In the genomic region with DNA sequence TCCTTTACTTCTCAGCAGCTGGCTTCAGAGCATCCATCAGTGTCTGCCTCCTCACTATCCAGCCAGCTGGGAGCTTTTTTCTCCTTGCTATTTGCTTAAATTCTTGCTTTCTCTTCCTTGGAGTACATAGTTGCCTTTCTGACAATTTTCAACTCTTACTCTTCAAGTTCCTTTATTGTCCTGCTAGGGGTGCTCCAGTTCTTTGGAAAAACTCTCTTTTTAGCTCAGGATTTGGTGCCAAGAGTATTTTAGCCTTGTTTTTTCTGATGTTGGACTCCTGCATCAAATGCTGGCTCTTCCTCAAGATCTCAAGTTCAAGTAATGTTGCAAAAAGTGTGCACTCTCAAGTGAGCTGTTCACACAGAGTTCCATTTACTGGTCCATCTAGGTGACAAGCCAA, we compare ENCODE assay signal across 1 cellular context.
TF ChIP-seq lines count a peak whose summit lies in the region.

No MANE protein-coding gene starts in this region.

TF ChIP-seq in GM23338, 12 proteins besides CTCF, POLR2A, EP300 and RAD21:
- TF ChIP-seq, protein P1, sequence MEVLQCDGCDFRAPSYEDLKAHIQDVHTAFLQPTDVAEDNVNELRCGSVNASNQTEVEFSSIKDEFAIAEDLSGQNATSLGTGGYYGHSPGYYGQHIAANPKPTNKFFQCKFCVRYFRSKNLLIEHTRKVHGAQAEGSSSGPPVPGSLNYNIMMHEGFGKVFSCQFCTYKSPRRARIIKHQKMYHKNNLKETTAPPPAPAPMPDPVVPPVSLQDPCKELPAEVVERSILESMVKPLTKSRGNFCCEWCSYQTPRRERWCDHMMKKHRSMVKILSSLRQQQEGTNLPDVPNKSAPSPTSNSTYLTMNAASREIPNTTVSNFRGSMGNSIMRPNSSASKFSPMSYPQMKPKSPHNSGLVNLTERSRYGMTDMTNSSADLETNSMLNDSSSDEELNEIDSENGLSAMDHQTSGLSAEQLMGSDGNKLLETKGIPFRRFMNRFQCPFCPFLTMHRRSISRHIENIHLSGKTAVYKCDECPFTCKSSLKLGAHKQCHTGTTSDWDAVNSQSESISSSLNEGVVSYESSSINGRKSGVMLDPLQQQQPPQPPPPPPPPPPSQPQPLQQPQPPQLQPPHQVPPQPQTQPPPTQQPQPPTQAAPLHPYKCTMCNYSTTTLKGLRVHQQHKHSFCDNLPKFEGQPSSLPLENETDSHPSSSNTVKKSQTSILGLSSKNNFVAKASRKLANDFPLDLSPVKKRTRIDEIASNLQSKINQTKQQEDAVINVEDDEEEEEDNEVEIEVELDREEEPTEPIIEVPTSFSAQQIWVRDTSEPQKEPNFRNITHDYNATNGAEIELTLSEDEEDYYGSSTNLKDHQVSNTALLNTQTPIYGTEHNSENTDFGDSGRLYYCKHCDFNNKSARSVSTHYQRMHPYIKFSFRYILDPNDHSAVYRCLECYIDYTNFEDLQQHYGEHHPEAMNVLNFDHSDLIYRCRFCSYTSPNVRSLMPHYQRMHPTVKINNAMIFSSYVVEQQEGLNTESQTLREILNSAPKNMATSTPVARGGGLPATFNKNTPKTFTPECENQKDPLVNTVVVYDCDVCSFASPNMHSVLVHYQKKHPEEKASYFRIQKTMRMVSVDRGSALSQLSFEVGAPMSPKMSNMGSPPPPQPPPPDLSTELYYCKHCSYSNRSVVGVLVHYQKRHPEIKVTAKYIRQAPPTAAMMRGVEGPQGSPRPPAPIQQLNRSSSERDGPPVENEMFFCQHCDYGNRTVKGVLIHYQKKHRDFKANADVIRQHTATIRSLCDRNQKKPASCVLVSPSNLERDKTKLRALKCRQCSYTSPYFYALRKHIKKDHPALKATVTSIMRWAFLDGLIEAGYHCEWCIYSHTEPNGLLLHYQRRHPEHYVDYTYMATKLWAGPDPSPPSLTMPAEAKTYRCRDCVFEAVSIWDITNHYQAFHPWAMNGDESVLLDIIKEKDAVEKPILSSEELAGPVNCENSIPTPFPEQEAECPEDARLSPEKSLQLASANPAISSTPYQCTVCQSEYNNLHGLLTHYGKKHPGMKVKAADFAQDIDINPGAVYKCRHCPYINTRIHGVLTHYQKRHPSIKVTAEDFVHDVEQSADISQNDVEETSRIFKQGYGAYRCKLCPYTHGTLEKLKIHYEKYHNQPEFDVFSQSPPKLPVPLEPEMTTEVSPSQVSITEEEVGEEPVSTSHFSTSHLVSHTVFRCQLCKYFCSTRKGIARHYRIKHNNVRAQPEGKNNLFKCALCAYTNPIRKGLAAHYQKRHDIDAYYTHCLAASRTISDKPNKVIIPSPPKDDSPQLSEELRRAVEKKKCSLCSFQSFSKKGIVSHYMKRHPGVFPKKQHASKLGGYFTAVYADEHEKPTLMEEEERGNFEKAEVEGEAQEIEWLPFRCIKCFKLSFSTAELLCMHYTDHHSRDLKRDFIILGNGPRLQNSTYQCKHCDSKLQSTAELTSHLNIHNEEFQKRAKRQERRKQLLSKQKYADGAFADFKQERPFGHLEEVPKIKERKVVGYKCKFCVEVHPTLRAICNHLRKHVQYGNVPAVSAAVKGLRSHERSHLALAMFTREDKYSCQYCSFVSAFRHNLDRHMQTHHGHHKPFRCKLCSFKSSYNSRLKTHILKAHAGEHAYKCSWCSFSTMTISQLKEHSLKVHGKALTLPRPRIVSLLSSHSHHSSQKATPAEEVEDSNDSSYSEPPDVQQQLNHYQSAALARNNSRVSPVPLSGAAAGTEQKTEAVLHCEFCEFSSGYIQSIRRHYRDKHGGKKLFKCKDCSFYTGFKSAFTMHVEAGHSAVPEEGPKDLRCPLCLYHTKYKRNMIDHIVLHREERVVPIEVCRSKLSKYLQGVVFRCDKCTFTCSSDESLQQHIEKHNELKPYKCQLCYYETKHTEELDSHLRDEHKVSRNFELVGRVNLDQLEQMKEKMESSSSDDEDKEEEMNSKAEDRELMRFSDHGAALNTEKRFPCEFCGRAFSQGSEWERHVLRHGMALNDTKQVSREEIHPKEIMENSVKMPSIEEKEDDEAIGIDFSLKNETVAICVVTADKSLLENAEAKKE (CRISPR knock-in tag; IDR thresholded peaks at IDR 0.05) = no peak
- TF ChIP-seq STAT1 (IDR thresholded peaks at IDR 0.05; ENCODE audit: unreplicated experiment) (no peak), JUNB (IDR thresholded peaks at IDR 0.05; ENCODE audit: unreplicated experiment) (no peak), EZH2 (IDR thresholded peaks at IDR 0.05; ENCODE audit: low read depth, unreplicated experiment) (no peak), CREB1 (CRISPR knock-in tag; IDR thresholded peaks at IDR 0.05; ENCODE audit: low read depth) (no peak), NANOG (IDR thresholded peaks at IDR 0.05; ENCODE audit: borderline replicate concordance) (no peak), ZNF114 (CRISPR knock-in tag; IDR thresholded peaks at IDR 0.05) (no peak), ZNF331 (CRISPR knock-in tag; IDR thresholded peaks at IDR 0.05; ENCODE audit: low read depth) (no peak), EZH2phosphoT487 (IDR thresholded peaks at IDR 0.05; ENCODE audit: unreplicated experiment) (no peak)
- TF ChIP-seq, protein P2, sequence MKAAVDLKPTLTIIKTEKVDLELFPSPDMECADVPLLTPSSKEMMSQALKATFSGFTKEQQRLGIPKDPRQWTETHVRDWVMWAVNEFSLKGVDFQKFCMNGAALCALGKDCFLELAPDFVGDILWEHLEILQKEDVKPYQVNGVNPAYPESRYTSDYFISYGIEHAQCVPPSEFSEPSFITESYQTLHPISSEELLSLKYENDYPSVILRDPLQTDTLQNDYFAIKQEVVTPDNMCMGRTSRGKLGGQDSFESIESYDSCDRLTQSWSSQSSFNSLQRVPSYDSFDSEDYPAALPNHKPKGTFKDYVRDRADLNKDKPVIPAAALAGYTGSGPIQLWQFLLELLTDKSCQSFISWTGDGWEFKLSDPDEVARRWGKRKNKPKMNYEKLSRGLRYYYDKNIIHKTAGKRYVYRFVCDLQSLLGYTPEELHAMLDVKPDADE (IDR thresholded peaks at IDR 0.05) = no peak
TF ChIP-seq in GM23338: peak in this region for 0.
